ENCODE assay signal across 24 cellular contexts in the genomic region with DNA sequence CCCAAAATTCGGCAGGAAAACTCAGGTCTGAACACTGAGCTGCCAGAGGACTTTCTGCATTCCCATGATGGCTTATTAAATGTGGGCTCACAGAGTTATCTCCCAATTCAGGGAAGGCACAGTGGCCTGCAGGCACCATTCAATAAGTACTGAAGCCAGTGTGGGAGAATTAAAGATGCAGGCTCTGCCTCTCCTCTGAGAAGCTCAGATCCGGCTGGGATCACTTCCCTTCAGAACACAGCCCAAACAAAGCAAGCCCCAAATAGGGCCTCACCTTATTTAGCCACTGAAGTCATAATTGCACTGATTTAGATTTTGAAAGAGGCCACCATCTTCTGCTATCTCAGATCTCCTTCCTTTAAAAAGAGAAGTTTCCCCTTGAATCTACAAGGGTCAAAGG.
DNase-seq lines count a peak whose midpoint lies in the region; ATAC-seq and TF ChIP-seq lines count a peak whose summit lies in the region.
"Had no signal": no experiment of that assay in that cellular context is flagged by ENCODE, and none has a peak within 500 bp of the region (broad histone marks: within the 10 kb centered on the region; RNA-seq: fewer than 3 reads in every experiment).

No MANE protein-coding gene starts in this region.

- no peak overlapping the region for H3K27ac ChIP-seq in BLaER1
- H3K27ac ChIP-seq in coronary artery: peak overlapping the region; percentile 83 to 88
- H3K27ac ChIP-seq in gastrocnemius medialis: peak overlapping the region; percentile 83 to 92 (median 88)
- H3K27ac ChIP-seq: upper lobe of right lung had no signal

- H3K4me1 Mint-ChIP-seq in type B pancreatic cell (ENCODE audit: unreplicated experiment): peaks cover 3% of the 10 kb centered on the region
- H3K4me1 Mint-ChIP-seq: activated CD8-positive, alpha-beta memory T cell treated with anti-CD3 and anti-CD28 coated beads, Interleukin-2, amount 10 ng/mL, durations not matched to agents 7 days and 5 days; CD14-positive monocyte; T-helper 17 cell had no signal

- H3K4me3 ChIP-seq in BLaER1 (no peak overlapping the region), coronary artery (peak overlapping the region; percentile 44), mucosa of descending colon (no peak overlapping the region), gastrocnemius medialis (peak overlapping the region in 1 of 4 donors; percentile 18)
- H3K4me3 ChIP-seq: HAP-1, upper lobe of right lung had no signal

- H3K36me3 ChIP-seq in BLaER1 (no peaks in the 10 kb centered on the region), mucosa of descending colon (ENCODE audit: low read depth) (no peaks in the 10 kb centered on the region), gastrocnemius medialis (no peaks in the 10 kb centered on the region)
- H3K36me3 ChIP-seq: HAP-1, upper lobe of right lung had no signal

- in situ Hi-C loops in gastrocnemius medialis (cut with MboI; ENCODE audit: low sequenced_read_pairs in 4 of 4) (no loop called here), ACHN (cut with HindIII; ENCODE audit: low pct_ligation_motif_present, low pct_unique_long_range_greater_than_20kb, low sequenced_read_pairs) (no loop called here)

- H3K4me3 Mint-ChIP-seq in type B pancreatic cell: no peak overlapping the region
- H3K4me3 Mint-ChIP-seq: activated CD8-positive, alpha-beta memory T cell treated with anti-CD3 and anti-CD28 coated beads, Interleukin-2, amount 10 ng/mL, durations not matched to agents 7 days and 5 days; activated T-helper 1 cell treated with anti-CD3 and anti-CD28 coated beads, Interleukin-12 subunit alpha, Interleukin-12 subunit beta, Interleukin-2, Interleukin-4 antibody, amounts not matched to agents 30 ng/mL and 10 ng/mL and 1 ng/mL, durations not matched to agents 14 hours and 24 hours and 36 hours; CD14-positive monocyte; T-helper 17 cell had no signal

- no peak for DNase-seq in coronary artery (ENCODE audit: low spot score)
- no peak for DNase-seq in mucosa of descending colon
- DNase-seq in gastrocnemius medialis: no peak
- no peak for DNase-seq in type B pancreatic cell (ENCODE audit: extremely low spot score, unreplicated experiment)
- DNase-seq in RPMI8226: no peak
- no peak for DNase-seq in NK-92 (lab: John Stamatoyannopoulos, UW; ENCODE audit: unreplicated experiment)
- DNase-seq in ACHN: no peak
- DNase-seq: activated CD4-positive, alpha-beta T cell treated with anti-CD3 and anti-CD28 coated beads for 48 hours; activated CD8-positive, alpha-beta memory T cell treated with anti-CD3 and anti-CD28 coated beads, Interleukin-2, amount 10 ng/mL, durations not matched to agents 7 days and 5 days; activated naive CD4-positive, alpha-beta T cell treated with anti-CD3 and anti-CD28 coated beads, Interleukin-2, amount 50 U/mL, for 16 hours; effector CD8-positive, alpha-beta T cell; kidney glomerular epithelial cell; mesendoderm; NCI-H2081; nephron progenitor cell; stimulated activated CD4-positive, alpha-beta T cell treated with anti-CD3 and anti-CD28 coated beads, Interleukin-2, amount 100 ng/mL, for 48 hours; stimulated activated naive CD4-positive, alpha-beta T cell; T-helper 17 cell; upper lobe of right lung had no signal

- H3K9ac ChIP-seq in BLaER1: no peak overlapping the region

- peaks cover 24% of the 10 kb centered on the region for H3K9me3 ChIP-seq in BLaER1
- H3K9me3 ChIP-seq in mucosa of descending colon: no peaks in the 10 kb centered on the region
- H3K9me3 ChIP-seq in gastrocnemius medialis: no peaks in the 10 kb centered on the region
- H3K9me3 ChIP-seq: HAP-1, upper lobe of right lung had no signal

- TF ChIP-seq CTCF in coronary artery (IDR thresholded peaks at IDR 0.05): no peak
- TF ChIP-seq CTCF in mucosa of descending colon (IDR thresholded peaks at IDR 0.05): no peak
- TF ChIP-seq CTCF in gastrocnemius medialis (IDR thresholded peaks at IDR 0.05 in 4 of 5, conservative IDR thresholded peaks at IDR 0.05 in 1 of 5): no peak
- TF ChIP-seq CTCF in type B pancreatic cell (conservative IDR thresholded peaks at IDR 0.05): no peak

- ATAC-seq in mucosa of descending colon (peak; percentile 15), gastrocnemius medialis (no peak)
- ATAC-seq: activated CD8-positive, alpha-beta memory T cell treated with anti-CD3 and anti-CD28 coated beads, Interleukin-2, amount 10 ng/mL, durations not matched to agents 7 days and 5 days; esophagus mucosa; T-helper 17 cell had no signal

- TF ChIP-seq POLR2A in gastrocnemius medialis (IDR thresholded peaks at IDR 0.05): no peak

- H3K27ac Mint-ChIP-seq in type B pancreatic cell: no peak overlapping the region
- H3K27ac Mint-ChIP-seq: activated CD8-positive, alpha-beta memory T cell treated with anti-CD3 and anti-CD28 coated beads, Interleukin-2, amount 10 ng/mL, durations not matched to agents 7 days and 5 days; activated T-helper 1 cell treated with anti-CD3 and anti-CD28 coated beads, Interleukin-12 subunit alpha, Interleukin-12 subunit beta, Interleukin-2, Interleukin-4 antibody, amounts not matched to agents 30 ng/mL and 10 ng/mL and 1 ng/mL, durations not matched to agents 14 hours and 24 hours and 36 hours; CD14-positive monocyte; T-helper 17 cell had no signal

- H3K27me3 Mint-ChIP-seq in type B pancreatic cell: no peaks in the 10 kb centered on the region
- H3K27me3 Mint-ChIP-seq: activated CD8-positive, alpha-beta memory T cell treated with anti-CD3 and anti-CD28 coated beads, Interleukin-2, amount 10 ng/mL, durations not matched to agents 7 days and 5 days had no signal

- no peaks in the 10 kb centered on the region for H3K36me3 Mint-ChIP-seq in type B pancreatic cell
- H3K36me3 Mint-ChIP-seq: activated CD8-positive, alpha-beta memory T cell treated with anti-CD3 and anti-CD28 coated beads, Interleukin-2, amount 10 ng/mL, durations not matched to agents 7 days and 5 days; CD14-positive monocyte had no signal

- H3K4me1 ChIP-seq in BLaER1 (peaks cover 22% of the 10 kb centered on the region), mucosa of descending colon (ENCODE audit: low read depth) (no peaks in the 10 kb centered on the region), gastrocnemius medialis (peaks cover 47 to 54% of the 10 kb centered on the region in 2 donors)
- H3K4me1 ChIP-seq: HAP-1, upper lobe of right lung had no signal

- no peaks in the 10 kb centered on the region for H3K9me3 Mint-ChIP-seq in type B pancreatic cell
- H3K9me3 Mint-ChIP-seq: activated T-helper 1 cell treated with anti-CD3 and anti-CD28 coated beads, Interleukin-12 subunit alpha, Interleukin-12 subunit beta, Interleukin-2, Interleukin-4 antibody, amounts not matched to agents 30 ng/mL and 10 ng/mL and 1 ng/mL, durations not matched to agents 14 hours and 24 hours and 36 hours had no signal

- H3K4me2 ChIP-seq in BLaER1: peak overlapping the region; percentile 51

- no peaks in the 10 kb centered on the region; the same call in 1 of the 2 replicates for H3K27me3 ChIP-seq in BLaER1
- no peaks in the 10 kb centered on the region for H3K27me3 ChIP-seq in gastrocnemius medialis
- H3K27me3 ChIP-seq: upper lobe of right lung had no signal

- intact Hi-C loops in mucosa of descending colon (cut with DNase I, micrococcal nuclease): no loop called here
- intact Hi-C loops in gastrocnemius medialis (cut with DNase I; ENCODE audit: low total_unique reads): loop anchor here (10.0 kb wide), 1 partner anchor 221 kb away; the partner anchor contains the start of gene ME2

- H4K20me1 ChIP-seq in BLaER1: no peaks in the 10 kb centered on the region
